8 cellular contexts compared by ENCODE assay signal in the genomic region with DNA sequence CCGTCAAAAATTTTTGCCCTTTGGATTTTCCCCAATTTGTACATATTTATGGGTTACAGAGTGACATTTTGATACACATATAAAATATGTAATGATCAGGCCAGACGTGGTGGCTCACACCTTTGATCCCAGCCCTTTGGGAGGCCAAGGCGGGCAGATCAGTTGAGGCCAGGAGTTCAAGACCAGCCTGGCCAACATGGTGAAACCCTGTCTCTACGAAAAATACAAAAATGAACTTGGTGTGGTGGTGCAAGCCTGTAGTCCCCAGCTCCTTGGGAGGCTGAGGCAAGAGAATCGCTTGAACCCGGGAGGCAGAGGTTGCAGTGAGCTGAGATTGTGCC. TPM values are rescaled to one million over a fixed set of nuclear protein-coding genes. Genes with fewer than 3 reads are reported as not detected.
DNase-seq lines count a peak whose midpoint lies in the region; ATAC-seq and TF ChIP-seq lines count a peak whose summit lies in the region.
"Not testable (repeated sequence)": the region's sequence is repeated elsewhere in the genome, so short reads cannot be mapped to it uniquely, and the experiment has no call there.

No MANE protein-coding gene starts in this region.

- ATAC-seq in activated B cell treated with CpG ODN at 0.5 μM for 24 hours (ENCODE audit: low read depth); naive B cell (ENCODE audit: low read depth in 2 of 2); stimulated activated memory B cell treated with anti-CD40 and anti-IgM and Interleukin-4, amounts not matched to agents 10 μg/mL and 1 μg/mL and 100 μg/mL, for 72 hours: not testable (repeated sequence)

- not testable (repeated sequence) for H3K27ac ChIP-seq in BLaER1 treated with 17β-estradiol and CSF1 and Interleukin-3, amounts not matched to agents 10 nM and 100 nM
- H3K27ac ChIP-seq in OCI-LY1 (ENCODE audit: low read depth, low read length, poor library complexity, severe bottlenecking) (peak overlapping the region; percentile 96), OCI-LY7 (ENCODE audit: low read depth, low read length, poor library complexity, severe bottlenecking) (peak overlapping the region; percentile 89)

- H3K36me3 ChIP-seq in BLaER1 treated with 17β-estradiol and CSF1 and Interleukin-3, amounts not matched to agents 10 nM and 100 nM; OCI-LY1 (ENCODE audit: insufficient read depth, low read length); OCI-LY7 (ENCODE audit: insufficient read depth, low read length): not testable (repeated sequence)

- H3K79me2 ChIP-seq in OCI-LY1 (ENCODE audit: insufficient read depth, low read length): not testable (repeated sequence)
- H3K79me2 ChIP-seq in OCI-LY7 (ENCODE audit: insufficient read depth, low read depth, low read length): peaks cover 42% of the 10 kb centered on the region

- peaks cover 48 to 58% (median 50%) of the 10 kb centered on the region in 10 experiments for H3K4me1 ChIP-seq in BLaER1 treated with 17β-estradiol and CSF1 and Interleukin-3, amounts not matched to agents 10 nM and 100 nM
- peaks cover 72% of the 10 kb centered on the region for H3K4me1 ChIP-seq in OCI-LY1 (ENCODE audit: insufficient read depth, low read length, severe bottlenecking)
- H3K4me1 ChIP-seq in OCI-LY7 (ENCODE audit: insufficient read depth, low read length, poor library complexity, severe bottlenecking): peaks cover 71% of the 10 kb centered on the region

- CTCF ChIA-PET in OCI-LY7 (lab: Charles Lee; ENCODE audit: unreplicated experiment): not testable (repeated sequence)
- CTCF ChIA-PET in activated B cell treated with CpG ODN at 0.5 μM for 24 hours (lab: Charles Lee): interaction anchor here (0.7 to 8.3 kb wide), 4 partner anchors 11 to 163 kb away, joined by 4 to 56 read pairs (median 9); no protein-coding TSS in a partner anchor

- H3K9ac ChIP-seq in BLaER1 treated with 17β-estradiol and CSF1 and Interleukin-3, amounts not matched to agents 10 nM and 100 nM: not testable (repeated sequence)
- H3K9ac ChIP-seq in OCI-LY1 (ENCODE audit: low read length): peak overlapping the region; percentile 86; the same call in 1 of the 2 replicates

- not testable (repeated sequence) for H3K9me3 Mint-ChIP-seq in IgD-negative memory B cell; activated B cell treated with CpG ODN at 0.5 μM for 24 hours; naive B cell; stimulated activated memory B cell treated with anti-CD40 and anti-IgM and Interleukin-4, amounts not matched to agents 10 μg/mL and 1 μg/mL and 100 μg/mL, for 72 hours

- H3K27me3 ChIP-seq in BLaER1 treated with 17β-estradiol and CSF1 and Interleukin-3, amounts not matched to agents 10 nM and 100 nM; OCI-LY1 (ENCODE audit: insufficient read depth, low read length): not testable (repeated sequence)

- H3K9me2 ChIP-seq in OCI-LY1 (ENCODE audit: low read depth, low read length); OCI-LY7 (ENCODE audit: insufficient read depth, low read length): not testable (repeated sequence)

- not testable (repeated sequence) for H3K4me3 ChIP-seq in BLaER1 treated with 17β-estradiol and CSF1 and Interleukin-3, amounts not matched to agents 10 nM and 100 nM
- peak overlapping the region; percentile 62 for H3K4me3 ChIP-seq in OCI-LY1 (ENCODE audit: low read depth, low read length, poor library complexity, severe bottlenecking)
- H3K4me3 ChIP-seq in OCI-LY7 (ENCODE audit: low read depth, low read length, poor library complexity, severe bottlenecking): peak overlapping the region; percentile 71

- H3K27ac Mint-ChIP-seq in IgD-negative memory B cell (peak overlapping the region in 2 of 3 donors; percentile 95 to 100), activated B cell treated with CpG ODN at 0.5 μM for 24 hours (peak overlapping the region; percentile 95), naive B cell (peak overlapping the region; percentile 82 to 97 (median 96))
- H3K27ac Mint-ChIP-seq in stimulated activated memory B cell treated with anti-CD40 and anti-IgM and Interleukin-4, amounts not matched to agents 10 μg/mL and 1 μg/mL and 100 μg/mL, for 72 hours: peak overlapping the region; percentile 93

- H3K4me3 Mint-ChIP-seq in IgD-negative memory B cell (peak overlapping the region in 3 of 4 donors; percentile 51 to 99 (median 84)), naive B cell (peak overlapping the region; percentile 75 to 93 (median 87))
- H3K4me3 Mint-ChIP-seq in activated B cell treated with CpG ODN at 0.5 μM for 24 hours; stimulated activated memory B cell treated with anti-CD40 and anti-IgM and Interleukin-4, amounts not matched to agents 10 μg/mL and 1 μg/mL and 100 μg/mL, for 72 hours: not testable (repeated sequence)

- POLR2A ChIA-PET in OCI-LY7 (lab: Charles Lee) (interaction anchor here (0.5 to 4.1 kb wide), 9 partner anchors 9 to 101 kb away, joined by 3 to 26 read pairs (median 4); no protein-coding TSS in a partner anchor), activated B cell treated with CpG ODN at 0.5 μM for 24 hours (lab: Charles Lee) (interaction anchor here (1.0 to 4.9 kb wide), 13 partner anchors 9 to 296 kb away, joined by 3 to 124 read pairs (median 21); a partner anchor contains a TSS)

- H3K4me1 Mint-ChIP-seq in IgD-negative memory B cell: peaks cover 33 to 42% (median 41%) of the 10 kb centered on the region in 3 donors
- H3K4me1 Mint-ChIP-seq in activated B cell treated with CpG ODN at 0.5 μM for 24 hours: peaks cover 72% of the 10 kb centered on the region
- peaks cover 47 to 82% (median 69%) of the 10 kb centered on the region in 3 donors for H3K4me1 Mint-ChIP-seq in naive B cell
- H3K4me1 Mint-ChIP-seq in stimulated activated memory B cell treated with anti-CD40 and anti-IgM and Interleukin-4, amounts not matched to agents 10 μg/mL and 1 μg/mL and 100 μg/mL, for 72 hours: peaks cover 61% of the 10 kb centered on the region

- BruUV-seq in OCI-LY7 (replicated peaks; lab: Mats Ljungman, UMichigan): not testable (repeated sequence)

- H3F3A ChIP-seq in OCI-LY1 (ENCODE audit: insufficient read depth, low read length): not testable (repeated sequence)

- not testable (repeated sequence) for TF ChIP-seq CTCF in OCI-LY1 (IDR thresholded peaks at IDR 0.05; ENCODE audit: low read length); OCI-LY7 (conservative IDR thresholded peaks at IDR 0.05; ENCODE audit: low read length); activated B cell treated with CpG ODN at 0.5 μM for 24 hours (IDR thresholded peaks at IDR 0.05)

- H3K27me3 Mint-ChIP-seq in IgD-negative memory B cell; activated B cell treated with CpG ODN at 0.5 μM for 24 hours; naive B cell; stimulated activated memory B cell treated with anti-CD40 and anti-IgM and Interleukin-4, amounts not matched to agents 10 μg/mL and 1 μg/mL and 100 μg/mL, for 72 hours: not testable (repeated sequence)

- not testable (repeated sequence) for H3K36me3 Mint-ChIP-seq in IgD-negative memory B cell; activated B cell treated with CpG ODN at 0.5 μM for 24 hours (ENCODE audit: low read depth); naive B cell; stimulated activated memory B cell treated with anti-CD40 and anti-IgM and Interleukin-4, amounts not matched to agents 10 μg/mL and 1 μg/mL and 100 μg/mL, for 72 hours

- H3K9me3 ChIP-seq in BLaER1 treated with 17β-estradiol and CSF1 and Interleukin-3, amounts not matched to agents 10 nM and 100 nM (replicated peaks in 1 of 11); OCI-LY1 (ENCODE audit: low read length); OCI-LY7 (ENCODE audit: low read length): not testable (repeated sequence)

- H2AFZ ChIP-seq in OCI-LY1 (ENCODE audit: low read length); OCI-LY7 (ENCODE audit: low read length): not testable (repeated sequence)

- DNase-seq in OCI-LY7 (ENCODE audit: low spot score); activated B cell treated with CpG ODN at 0.5 μM for 24 hours; naive B cell: not testable (repeated sequence)
- peak; percentile 25 for DNase-seq in posterior vena cava (ENCODE audit: low spot score)

- not testable (repeated sequence) for H4K20me1 ChIP-seq in BLaER1 treated with 17β-estradiol and CSF1 and Interleukin-3, amounts not matched to agents 10 nM and 100 nM; OCI-LY1 (ENCODE audit: insufficient read depth, low read length); OCI-LY7 (ENCODE audit: insufficient read depth, low read length)

- intact Hi-C loops in OCI-LY7 (cut with micrococcal nuclease; ENCODE audit: unreplicated experiment); activated B cell treated with CpG ODN at 0.5 μM for 24 hours (cut with micrococcal nuclease); posterior vena cava (cut with DNase I): not testable (repeated sequence)

- peak overlapping the region in 6 of 11 experiments; percentile 89 to 99 (median 92); a peak in 7 of 22 replicates for H3K4me2 ChIP-seq in BLaER1 treated with 17β-estradiol and CSF1 and Interleukin-3, amounts not matched to agents 10 nM and 100 nM
- peak overlapping the region; percentile 77 for H3K4me2 ChIP-seq in OCI-LY1 (ENCODE audit: low read length)
- H3K4me2 ChIP-seq in OCI-LY7 (ENCODE audit: low read length): peak overlapping the region; percentile 97

RNA-seq across cellular contexts. Expression of a gene that starts 37.7 kb away (rescaled TPM):
- polyA plus RNA-seq in IgD-negative memory B cell: 123 TPM
- 196 and 198 TPM in 2 replicates for total RNA-seq in OCI-LY7 (2014; rRNA removed; shearing (Covaris generic))
- total RNA-seq in OCI-LY7 (2022): 464 and 485 TPM in 2 replicates
- 449 and 525 TPM in 2 replicates for total RNA-seq in activated B cell treated with CpG ODN at 0.5 μM for 24 hours
- 100 to 1,000 TPM in 2 of 6 donors, 10 to 100 TPM in 4; 65.1 to 119 (median 92.5) TPM for polyA plus RNA-seq in naive B cell (ENCODE audit: low read depth in 6 of 6)
- total RNA-seq in posterior vena cava: 10 to 100 TPM; 15.9 to 24.5 TPM

Comparison
In these comparisons a context has a peak if more than half of its experiments do, and no peak if none do; other contexts are left out.
1. RNA of a gene that starts 37.7 kb away (total RNA-seq): 449 to 525 TPM in activated B cell treated with CpG ODN at 0.5 μM for 24 hours and 196 to 485 TPM in OCI-LY7; 15.9 to 24.5 TPM in posterior vena cava; every median in the first group is over 4 times any median in the second.
2. Peak in every context shown above with its lines, with median percentiles within 50 percentile points of each other: H3K4me2 ChIP-seq and H3K27ac Mint-ChIP-seq.